In genomic region chrX:70289793-70290770, GRCh38 we compare ENCODE assay signal across 8 cellular contexts. TPM values are rescaled to one million over a fixed set of nuclear protein-coding genes. Genes with fewer than 3 reads are reported as not detected.
DNase-seq lines count a peak whose midpoint lies in the region; ATAC-seq and TF ChIP-seq lines count a peak whose summit lies in the region.

Gene KIF4A (plus strand): TSS chrX:70290104. CDS start chrX:70290459, 355 bp downstream.
Gene PDZD11 (minus strand): TSS chrX:70289927. CDS start chrX:70289341, 586 bp downstream.

- peak; percentile 99 for ATAC-seq in GM23338
- peak; percentile 96 for ATAC-seq in foreskin keratinocyte

- no peaks in the 10 kb centered on the region for H4K20me1 ChIP-seq in GM23338 (replicated peaks; ENCODE audit: insufficient read depth)

- H3K36me3 Mint-ChIP-seq in GM23338 (ENCODE audit: low read depth): peaks cover 11% of the 10 kb centered on the region; the same call in 2 of the 3 replicates

- H3F3A ChIP-seq in GM23338 (replicated peaks; ENCODE audit: low read depth): no peaks in the 10 kb centered on the region

- H3K4ac ChIP-seq in neuronal stem cell (ENCODE audit: low read length): no peak within 1 kb of the TSS

- no peak within 1 kb of the TSS for H2BK15ac ChIP-seq in neuronal stem cell (ENCODE audit: low read length)

- H3K27ac Mint-ChIP-seq in GM23338: peak within 1 kb of the TSS; percentile 96

- H3K27me3 ChIP-seq in GM23338 (ENCODE audit: insufficient read depth) (no peaks in the 10 kb centered on the region), foreskin keratinocyte (no peaks in the 10 kb centered on the region), neuronal stem cell (ENCODE audit: control insufficient read depth in 3 of 3, insufficient read depth in 3 of 3, low read depth in 1 of 3, low read length in 3 of 3) (peaks cover 0 to 4% (median 0%) of the 10 kb centered on the region in 3 experiments), subcutaneous abdominal adipose tissue (ENCODE audit: control insufficient read depth in 5 of 5, insufficient read depth in 4 of 5, low read length in 5 of 5) (peaks cover 0 to 5% (median 3%) of the 10 kb centered on the region in 5 donors)

- H3K36me3 ChIP-seq in GM23338 (ENCODE audit: insufficient read depth) (peaks cover 5% of the 10 kb centered on the region; the same call in 1 of the 2 replicates), neuronal stem cell (replicated peaks in 1 of 2; ENCODE audit: control insufficient read depth in 2 of 2, insufficient read depth in 2 of 2, low read length in 2 of 2) (peaks cover 3 to 56% of the 10 kb centered on the region in 2 donors), subcutaneous abdominal adipose tissue (ENCODE audit: control insufficient read depth in 5 of 5, insufficient read depth in 5 of 5, low read length in 5 of 5) (peaks cover 8 to 27% (median 19%) of the 10 kb centered on the region in 5 donors)

- peaks cover 23% of the 10 kb centered on the region for H3K79me2 ChIP-seq in GM23338 (replicated peaks; ENCODE audit: insufficient read depth)

- H3K4me1 ChIP-seq in GM23338 (ENCODE audit: insufficient read depth): peaks cover 9% of the 10 kb centered on the region
- H3K4me1 ChIP-seq in foreskin keratinocyte: peaks cover 8% of the 10 kb centered on the region
- H3K4me1 ChIP-seq in neuronal stem cell (ENCODE audit: control insufficient read depth in 2 of 2, insufficient read depth in 1 of 2, low read depth in 1 of 2, low read length in 2 of 2): peaks cover 3% of the 10 kb centered on the region in 2 donors
- peaks cover 0 to 16% (median 13%) of the 10 kb centered on the region in 5 donors for H3K4me1 ChIP-seq in subcutaneous abdominal adipose tissue (ENCODE audit: control insufficient read depth in 5 of 5, insufficient read depth in 5 of 5, low read length in 5 of 5)

- H3K79me1 ChIP-seq in neuronal stem cell (ENCODE audit: low read depth, low read length): no peaks in the 10 kb centered on the region

- peaks cover 5% of the 10 kb centered on the region; the same call in 2 of the 3 replicates for H3K4me1 Mint-ChIP-seq in GM23338

- peak; percentile 86 for DNase-seq in ELR (ENCODE audit: low read depth)
- DNase-seq in GM23338 (ENCODE audit: low spot score): peak; percentile 78
- peak; percentile 51 to 63 for DNase-seq in Kasumi-1 (lab: John Stamatoyannopoulos, UW)
- DNase-seq in SHP77 treated with DMSO at 0.1 percent for 48 hours (lab: John Stamatoyannopoulos, UW): peak; percentile 47
- DNase-seq in activated gamma-delta T cell treated with Interleukin-2 at 50 U/mL for 16 hours: peak; percentile 69
- peak; percentile 34 to 65 for DNase-seq in foreskin keratinocyte
- peak; percentile 61 for DNase-seq in neuronal stem cell (ENCODE audit: low spot score)

- no peaks in the 10 kb centered on the region; the same call in 2 of the 3 replicates for H3K9me3 Mint-ChIP-seq in GM23338

- no peak within 1 kb of the TSS for H2BK12ac ChIP-seq in neuronal stem cell (ENCODE audit: low read length)

- H3K4me3 Mint-ChIP-seq in GM23338: peak within 1 kb of the TSS; percentile 96

- H3K4me2 ChIP-seq in GM23338 (peak within 1 kb of the TSS; percentile 84), neuronal stem cell (ENCODE audit: insufficient read depth, low read length, poor library complexity, severe bottlenecking) (peak within 1 kb of the TSS; percentile 43)

- peak within 1 kb of the TSS; percentile 80 for H3K23ac ChIP-seq in neuronal stem cell (ENCODE audit: low read depth, low read length, poor library complexity)

- H3K14ac ChIP-seq in neuronal stem cell (ENCODE audit: low read length): no peak within 1 kb of the TSS

- TF ChIP-seq CTCF in GM23338 (conservative IDR thresholded peaks at IDR 0.05; ENCODE audit: low read depth in 2 of 2): no peak
- no peak for TF ChIP-seq CTCF in foreskin keratinocyte (conservative IDR thresholded peaks at IDR 0.05)

- H2BK5ac ChIP-seq in neuronal stem cell (ENCODE audit: low read length): no peak within 1 kb of the TSS

- no peaks in the 10 kb centered on the region for H3K9me3 ChIP-seq in neuronal stem cell (replicated peaks in 1 of 2; ENCODE audit: control insufficient read depth in 2 of 2, insufficient read depth in 1 of 2, low read depth in 1 of 2, low read length in 2 of 2)
- H3K9me3 ChIP-seq in subcutaneous abdominal adipose tissue (ENCODE audit: control insufficient read depth in 5 of 5, low read length in 5 of 5): no peaks in the 10 kb centered on the region

- no peaks in the 10 kb centered on the region for H3K9me2 ChIP-seq in GM23338 (ENCODE audit: insufficient read depth)

- H2BK120ac ChIP-seq in neuronal stem cell (ENCODE audit: low read depth, low read length): no peak within 1 kb of the TSS

- H4K8ac ChIP-seq in neuronal stem cell (ENCODE audit: low read depth, low read length): no peak within 1 kb of the TSS

- H2AK5ac ChIP-seq in neuronal stem cell (ENCODE audit: low read depth, low read length): no peak within 1 kb of the TSS

- H2AFZ ChIP-seq in GM23338 (peak within 1 kb of the TSS; percentile 80; the same call in 1 of the 2 replicates), neuronal stem cell (ENCODE audit: low read length) (peak within 1 kb of the TSS; percentile 93)

- H3K9ac ChIP-seq in neuronal stem cell (ENCODE audit: low read depth, low read length, poor library complexity) (peak within 1 kb of the TSS; percentile 81), subcutaneous abdominal adipose tissue (ENCODE audit: low read length in 5 of 5) (peak within 1 kb of the TSS in 4 of 5 donors; percentile 64 to 81 (median 68))

- no peaks in the 10 kb centered on the region for H3K27me3 Mint-ChIP-seq in GM23338 (ENCODE audit: insufficient read depth, low read depth, poor library complexity)

- H3K27ac ChIP-seq in GM23338 (ENCODE audit: low read depth) (peak within 1 kb of the TSS; percentile 84), foreskin keratinocyte (peak within 1 kb of the TSS; percentile 61), neuronal stem cell (replicated peaks; ENCODE audit: low read length) (peak within 1 kb of the TSS; percentile 56), subcutaneous abdominal adipose tissue (ENCODE audit: low read depth, low read length) (peak within 1 kb of the TSS; percentile 28)

- no peak within 1 kb of the TSS for H4K91ac ChIP-seq in neuronal stem cell (ENCODE audit: low read depth, low read length, poor library complexity)

- peak within 1 kb of the TSS; percentile 38 for H3K18ac ChIP-seq in neuronal stem cell (ENCODE audit: low read length)

- no CpG with 5 or more reads among the region's 62 CpGs for WGBS in neuronal stem cell (ENCODE audit: extremely low coverage in 2 of 2, insufficient read length in 2 of 2, insufficient replicate concordance in 1 of 2), 2 donors

- peak within 1 kb of the TSS; percentile 73 for H3K4me3 ChIP-seq in GM23338
- peak within 1 kb of the TSS; percentile 92 for H3K4me3 ChIP-seq in neuronal stem cell (ENCODE audit: low read length in 2 of 2)
- H3K4me3 ChIP-seq in subcutaneous abdominal adipose tissue (ENCODE audit: low read depth in 1 of 5, low read length in 5 of 5): peak within 1 kb of the TSS; percentile 71 to 83 (median 77)

TF ChIP-seq in GM23338, 12 proteins besides CTCF, POLR2A, EP300 and RAD21:
- TF ChIP-seq POLR2AphosphoS5 (IDR thresholded peaks at IDR 0.05; ENCODE audit: low read depth) (peak; percentile 69), CREB1 (CRISPR knock-in tag; IDR thresholded peaks at IDR 0.05; ENCODE audit: low read depth) (no peak), ZNF114 (CRISPR knock-in tag; IDR thresholded peaks at IDR 0.05) (no peak), ETS1 (IDR thresholded peaks at IDR 0.05) (peak; percentile 55)
TF ChIP-seq in GM23338: peak in this region for 2.

RNA-seq across cellular contexts. Expression of gene KIF4A, which starts in this region (rescaled TPM):
- 27.6 and 30.6 TPM in 2 replicates for total RNA-seq in GM23338 (2014; rRNA removed; shearing (Covaris generic))
- 18.7 and 21.5 TPM in 2 replicates for polyA plus RNA-seq in GM23338 (2016; fragmentation: Nextera tagmentation; extraction: Ambion mirVana)
- total RNA-seq in foreskin keratinocyte: 19.1 and 26.6 TPM in 2 replicates
- polyA plus RNA-seq in foreskin keratinocyte: 8.4 and 12.7 TPM in 2 replicates
- polyA plus RNA-seq in neuronal stem cell (2013, experiment 1 of 2): 33.7 TPM
- 33.5 TPM for polyA plus RNA-seq in neuronal stem cell (2013, experiment 2 of 2)

RNA-seq across cellular contexts. Expression of gene PDZD11, which starts in this region (rescaled TPM):
- 30.2 and 33.5 TPM in 2 replicates for total RNA-seq in GM23338 (2014; rRNA removed; shearing (Covaris generic))
- 67.6 and 68.9 TPM in 2 replicates for polyA plus RNA-seq in GM23338 (2016; fragmentation: Nextera tagmentation; extraction: Ambion mirVana)
- 60.0 and 60.4 TPM in 2 replicates for total RNA-seq in foreskin keratinocyte
- polyA plus RNA-seq in foreskin keratinocyte: 79.3 and 80.6 TPM in 2 replicates
- 49.7 TPM for polyA plus RNA-seq in neuronal stem cell (2013, experiment 1 of 2)
- 47.3 TPM for polyA plus RNA-seq in neuronal stem cell (2013, experiment 2 of 2)

Comparison
In these comparisons a context has a peak if more than half of its experiments do, and no peak if none do; other contexts are left out.
1. Peak in every context shown above with its lines: DNase-seq, ATAC-seq, H3K4me3 ChIP-seq and H3K27ac ChIP-seq.
2. H3K27ac ChIP-seq: peak in every context shown above with its lines; median percentile 84 in GM23338; 61 in foreskin keratinocyte; 56 in neuronal stem cell; 28 in subcutaneous abdominal adipose tissue.